In genomic region chr1:234538930-234539649, GRCh38 we compare ENCODE assay signal across 13 cellular contexts.
A peak's percentile ranks its signal among the peaks of the same experiment; 100 is the strongest.
DNase-seq lines count a peak whose midpoint lies in the region; ATAC-seq, FAIRE-seq and TF ChIP-seq lines count a peak whose summit lies in the region.
"Had no signal": no experiment of that assay in that cellular context is flagged by ENCODE, and none has a peak within 500 bp of the region (broad histone marks: within the 10 kb centered on the region; RNA-seq: fewer than 3 reads in every experiment).

No MANE protein-coding gene starts in this region.

- no peak for FAIRE-seq in RCC 7860 (lab: Jason Lieb, UNC)

- DNase-seq in HPDE6-E6E7 (ENCODE audit: extremely low spot score) (peak; percentile 56), dorsolateral prefrontal cortex (no peak), lung (ENCODE audit: low spot score) (no peak), RCC 7860 (ENCODE audit: low spot score) (no peak), DMS 273 (lab: John Stamatoyannopoulos, UW; ENCODE audit: unreplicated experiment) (no peak), NCI-H1092 (lab: John Stamatoyannopoulos, UW) (no peak)
- DNase-seq: activated T-cell treated with anti-CD3 and anti-CD28 coated beads, Interleukin-2, amount 50 U/mL, for 1 hour; KG1; NCI-H226 had no signal

- H3K9ac ChIP-seq in stomach smooth muscle (ENCODE audit: low read length in 2 of 2), result peak overlapping the region; percentile 49 to 89

- WGBS in lung, 2 donors, result 64 to 72% methylated on average over 14 of the region's 14 CpGs

- H3K4me1 ChIP-seq in lung (ENCODE audit: control insufficient read depth in 2 of 2, insufficient read depth in 2 of 2, low read length in 2 of 2), result peaks cover 11 to 46% of the 10 kb centered on the region in 2 donors
- peaks cover 100% of the 10 kb centered on the region for H3K4me1 ChIP-seq in stomach smooth muscle (ENCODE audit: control insufficient read depth, insufficient read depth, low read length)

- H3K27ac ChIP-seq in dorsolateral prefrontal cortex (peak overlapping the region in 38 of 59 donors; percentile 1 to 99 (median 38)), lung (ENCODE audit: low read depth in 1 of 2, low read length in 1 of 2) (peak overlapping the region; percentile 17 to 87), stomach smooth muscle (ENCODE audit: low read length) (peak overlapping the region; percentile 100)
- H3K27ac ChIP-seq: VCaP had no signal

- no peak overlapping the region for H3K4me3 ChIP-seq in dorsolateral prefrontal cortex
- no peak overlapping the region for H3K4me3 ChIP-seq in lung
- peak overlapping the region in 1 of 2 donors; percentile 8 for H3K4me3 ChIP-seq in stomach smooth muscle (ENCODE audit: low read length in 2 of 2)
- H3K4me3 ChIP-seq: HAP-1 had no signal

- H3K36me3 ChIP-seq in lung (ENCODE audit: control insufficient read depth in 2 of 2, insufficient read depth in 2 of 2, low read length in 2 of 2) (no peaks in the 10 kb centered on the region), stomach smooth muscle (ENCODE audit: control insufficient read depth in 2 of 2, insufficient read depth in 2 of 2, low read length in 2 of 2) (no peaks in the 10 kb centered on the region)
- H3K36me3 ChIP-seq: HAP-1 had no signal

- H3K27me3 ChIP-seq in dorsolateral prefrontal cortex (no peaks in the 10 kb centered on the region), lung (ENCODE audit: control insufficient read depth, insufficient read depth) (no peaks in the 10 kb centered on the region), stomach smooth muscle (ENCODE audit: control insufficient read depth in 1 of 2, insufficient read depth in 2 of 2, low read length in 2 of 2) (no peaks in the 10 kb centered on the region)

- TF ChIP-seq CTCF in dorsolateral prefrontal cortex (IDR thresholded peaks at IDR 0.05 in 54 of 56, conservative IDR thresholded peaks at IDR 0.05 in 2 of 56; ENCODE audit: low read depth in 1 of 56, partially characterized antibody in 56 of 56), result no peak
- no peak for TF ChIP-seq CTCF in lung (IDR thresholded peaks at IDR 0.05; ENCODE audit: control extremely low read depth, extremely low read depth)

- no peaks in the 10 kb centered on the region for H3K9me3 ChIP-seq in lung (ENCODE audit: control insufficient read depth in 2 of 2, insufficient read depth in 1 of 2, low read length in 1 of 2)
- no peaks in the 10 kb centered on the region for H3K9me3 ChIP-seq in stomach smooth muscle (ENCODE audit: control insufficient read depth in 2 of 2, low read length in 2 of 2)
- H3K9me3 ChIP-seq: HAP-1 had no signal

- intact Hi-C loops in dorsolateral prefrontal cortex (cut with DNase I), result no loop called here

- no peak for ATAC-seq in lung (ENCODE audit: insufficient read depth, low FRiP score)
- ATAC-seq in GM21381 (IDR thresholded peaks at IDR 0.05; ENCODE audit: unreplicated experiment), result no peak

Comparison
In these comparisons a context has a peak if more than half of its experiments do, and no peak if none do; other contexts are left out.
1. H3K27ac ChIP-seq: peak in every context shown above with its lines; median percentile 100 in stomach smooth muscle; 52 in lung; 38 in dorsolateral prefrontal cortex.